9 cellular contexts compared by ENCODE assay signal in genomic region chr1:3313579-3313955, GRCh38.
DNase-seq lines count a peak whose midpoint lies in the region; ATAC-seq and TF ChIP-seq lines count a peak whose summit lies in the region.
"Had no signal": no experiment of that assay in that cellular context is flagged by ENCODE, and none has a peak within 500 bp of the region (broad histone marks: within the 10 kb centered on the region; RNA-seq: fewer than 3 reads in every experiment).

No MANE protein-coding gene starts in this region.

- H3K4me2 ChIP-seq in mesenchymal stem cell (ENCODE audit: low read length, poor library complexity, severe bottlenecking) = no peak overlapping the region

- H3K18ac ChIP-seq in mesenchymal stem cell (ENCODE audit: low read depth in 1 of 2, low read length in 2 of 2) = peak overlapping the region; percentile 91 to 92

- H3K27ac ChIP-seq in esophagus (ENCODE audit: low read depth in 2 of 2, low read length in 1 of 2) (peak overlapping the region; percentile 90 to 91), mesenchymal stem cell (ENCODE audit: low read length, poor library complexity, severe bottlenecking) (no peak overlapping the region), thoracic aorta (peak overlapping the region; percentile 95 to 99)
- no peak overlapping the region for H3K27ac ChIP-seq in effector memory CD4-positive, alpha-beta T cell (ENCODE audit: insufficient read depth, low read length, poor library complexity, severe bottlenecking)
- H3K27ac ChIP-seq: SK-N-MC had no signal

- H3K36me3 ChIP-seq in esophagus (ENCODE audit: control insufficient read depth in 2 of 2, insufficient read depth in 2 of 2, low read length in 1 of 2) (no peaks in the 10 kb centered on the region), mesenchymal stem cell (ENCODE audit: control insufficient read depth in 1 of 2, insufficient read depth in 2 of 2, low read depth in 1 of 2, low read length in 2 of 2) (no peaks in the 10 kb centered on the region), thoracic aorta (no peaks in the 10 kb centered on the region)
- H3K36me3 ChIP-seq in effector memory CD4-positive, alpha-beta T cell (ENCODE audit: control insufficient read depth, insufficient read depth, low read length) = no peaks in the 10 kb centered on the region

- TF ChIP-seq CTCF in thoracic aorta (IDR thresholded peaks at IDR 0.05) = no peak

- H3K9me3 Mint-ChIP-seq in stimulated activated naive B cell treated with anti-CD40 and anti-IgM and Interleukin-4, amounts not matched to agents 10 μg/mL and 1 μg/mL and 100 μg/mL, for 72 hours = peaks cover 5 to 6% of the 10 kb centered on the region in 2 donors

- H3K27ac Mint-ChIP-seq in stimulated activated naive B cell treated with anti-CD40 and anti-IgM and Interleukin-4, amounts not matched to agents 10 μg/mL and 1 μg/mL and 100 μg/mL, for 72 hours = no peak overlapping the region

- peak overlapping the region; percentile 85 for H3K9ac ChIP-seq in mesenchymal stem cell (ENCODE audit: low read length)

- no peaks in the 10 kb centered on the region for H3K36me3 Mint-ChIP-seq in stimulated activated naive B cell treated with anti-CD40 and anti-IgM and Interleukin-4, amounts not matched to agents 10 μg/mL and 1 μg/mL and 100 μg/mL, for 72 hours

- H2AK5ac ChIP-seq in mesenchymal stem cell (ENCODE audit: low read length, severe bottlenecking) = peak overlapping the region; percentile 18

- peak overlapping the region; percentile 56 to 84 for H3K4ac ChIP-seq in mesenchymal stem cell (ENCODE audit: low read depth in 1 of 2, low read length in 2 of 2)

- H3K9me3 ChIP-seq in esophagus (ENCODE audit: control insufficient read depth in 2 of 2, insufficient read depth in 1 of 2, low read depth in 1 of 2, low read length in 1 of 2) = peaks cover 0 to 10% of the 10 kb centered on the region in 2 donors
- H3K9me3 ChIP-seq in mesenchymal stem cell (ENCODE audit: control insufficient read depth, low read length) = no peaks in the 10 kb centered on the region
- H3K9me3 ChIP-seq in thoracic aorta = no peaks in the 10 kb centered on the region
- peaks cover 4% of the 10 kb centered on the region for H3K9me3 ChIP-seq in effector memory CD4-positive, alpha-beta T cell (ENCODE audit: control insufficient read depth, low read length)

- H3K27me3 ChIP-seq in esophagus (ENCODE audit: control insufficient read depth in 1 of 2, insufficient read depth in 2 of 2, low read length in 2 of 2) (no peaks in the 10 kb centered on the region), mesenchymal stem cell (ENCODE audit: control insufficient read depth in 1 of 2, insufficient read depth in 1 of 2, low read length in 2 of 2) (peaks cover 0 to 29% of the 10 kb centered on the region in 2 experiments), thoracic aorta (replicated peaks; ENCODE audit: insufficient read depth) (no peaks in the 10 kb centered on the region)
- H3K27me3 ChIP-seq in effector memory CD4-positive, alpha-beta T cell (replicated peaks; ENCODE audit: control insufficient read depth, insufficient read depth, low read length, poor library complexity, severe bottlenecking) = no peaks in the 10 kb centered on the region

- H2AFZ ChIP-seq in mesenchymal stem cell (ENCODE audit: low read depth, low read length) = peak overlapping the region; percentile 10

- no peak overlapping the region for H3K4me3 ChIP-seq in esophagus (ENCODE audit: low read depth in 1 of 2, low read length in 2 of 2)
- H3K4me3 ChIP-seq in mesenchymal stem cell (ENCODE audit: insufficient read depth in 1 of 2, low read depth in 1 of 2, low read length in 2 of 2) = peak overlapping the region in 1 of 2 experiments; percentile 56
- peak overlapping the region; percentile 53 for H3K4me3 ChIP-seq in thoracic aorta
- H3K4me3 ChIP-seq in effector memory CD4-positive, alpha-beta T cell (ENCODE audit: insufficient read depth, low read depth, low read length, poor library complexity, severe bottlenecking) = no peak overlapping the region
- H3K4me3 ChIP-seq: SK-N-MC had no signal

- H3K14ac ChIP-seq in mesenchymal stem cell (ENCODE audit: low read length in 2 of 2) = peak overlapping the region in 1 of 2 experiments; percentile 38

- H3K79me1 ChIP-seq in mesenchymal stem cell (replicated peaks; ENCODE audit: low read length, poor library complexity, severe bottlenecking) = no peaks in the 10 kb centered on the region

- H2BK5ac ChIP-seq in mesenchymal stem cell (ENCODE audit: low read depth, low read length, poor library complexity, severe bottlenecking) = peak overlapping the region; percentile 59

- peak overlapping the region; percentile 96 for H4K91ac ChIP-seq in mesenchymal stem cell (ENCODE audit: low read length)

- H3K4me1 Mint-ChIP-seq in stimulated activated naive B cell treated with anti-CD40 and anti-IgM and Interleukin-4, amounts not matched to agents 10 μg/mL and 1 μg/mL and 100 μg/mL, for 72 hours = peaks cover 7 to 13% of the 10 kb centered on the region in 2 donors

- 12 to 36% methylated on average over 22 of the region's 22 CpGs for WGBS in esophagus, 2 donors
- 15% methylated on average over 22 of the region's 22 CpGs for WGBS in mesenchymal stem cell

- no peak overlapping the region for H3K4me3 Mint-ChIP-seq in stimulated activated naive B cell treated with anti-CD40 and anti-IgM and Interleukin-4, amounts not matched to agents 10 μg/mL and 1 μg/mL and 100 μg/mL, for 72 hours

- H2BK120ac ChIP-seq in mesenchymal stem cell (ENCODE audit: low read depth, low read length) = peak overlapping the region; percentile 97

- DNase-seq in M059J (ENCODE audit: low read depth) (peak; percentile 92), mesenchymal stem cell (peak; percentile 82), thoracic aorta (ENCODE audit: low spot score) (peak; percentile 93), NCI-H1105 (lab: John Stamatoyannopoulos, UW) (no peak)
- DNase-seq in stimulated activated naive B cell treated with anti-CD40 and anti-IgM and Interleukin-4, amounts not matched to agents 10 μg/mL and 1 μg/mL and 100 μg/mL, for 72 hours = no peak
- DNase-seq in effector memory CD4-positive, alpha-beta T cell = no peak

- peak overlapping the region in 1 of 2 experiments; percentile 50 for H3K23ac ChIP-seq in mesenchymal stem cell (ENCODE audit: low read length in 2 of 2)

- peaks cover 30 to 32% of the 10 kb centered on the region in 2 donors for H3K27me3 Mint-ChIP-seq in stimulated activated naive B cell treated with anti-CD40 and anti-IgM and Interleukin-4, amounts not matched to agents 10 μg/mL and 1 μg/mL and 100 μg/mL, for 72 hours

- peak overlapping the region; percentile 60 for H2BK15ac ChIP-seq in mesenchymal stem cell (ENCODE audit: low read depth, poor library complexity, severe bottlenecking)

- peaks cover 2 to 18% of the 10 kb centered on the region in 2 donors for H3K4me1 ChIP-seq in esophagus (ENCODE audit: control insufficient read depth in 2 of 2, insufficient read depth in 2 of 2, low read length in 1 of 2)
- peaks cover 10% of the 10 kb centered on the region for H3K4me1 ChIP-seq in mesenchymal stem cell (ENCODE audit: control insufficient read depth, insufficient read depth, low read depth, low read length)
- peaks cover 28 to 79% of the 10 kb centered on the region in 2 donors for H3K4me1 ChIP-seq in thoracic aorta (ENCODE audit: control insufficient read depth in 1 of 2, low read depth in 2 of 2)
- H3K4me1 ChIP-seq in effector memory CD4-positive, alpha-beta T cell (ENCODE audit: control insufficient read depth, insufficient read depth, low read length, poor library complexity, severe bottlenecking) = no peaks in the 10 kb centered on the region

- peak overlapping the region; percentile 93 for H4K8ac ChIP-seq in mesenchymal stem cell (ENCODE audit: low read length)

- H2BK12ac ChIP-seq in mesenchymal stem cell (ENCODE audit: low read length in 2 of 2) = peak overlapping the region; percentile 88 to 90

- ATAC-seq in thoracic aorta (ENCODE audit: insufficient number of reproducible peaks, low FRiP score, low read depth) = peak; percentile 42
- no peak for ATAC-seq in stimulated activated naive B cell treated with anti-CD40 and anti-IgM and Interleukin-4, amounts not matched to agents 10 μg/mL and 1 μg/mL and 100 μg/mL, for 72 hours (replicated peaks)
- ATAC-seq in GM18520 (IDR thresholded peaks at IDR 0.05; ENCODE audit: unreplicated experiment) = no peak

Comparison
In these comparisons a context has a peak if more than half of its experiments do, and no peak if none do; other contexts are left out.
1. DNase-seq: peak in M059J (single experiment), mesenchymal stem cell (single experiment) and thoracic aorta (single experiment); none in NCI-H1105 (single experiment), stimulated activated naive B cell treated with anti-CD40 and anti-IgM and Interleukin-4, amounts not matched to agents 10 μg/mL and 1 μg/mL and 100 μg/mL, for 72 hours (single experiment) and effector memory CD4-positive, alpha-beta T cell (0 of 3).
2. H3K27ac ChIP-seq: peak in esophagus (2 of 2) and thoracic aorta (2 of 2); none in mesenchymal stem cell (single experiment) and effector memory CD4-positive, alpha-beta T cell (single experiment).